Comparison of ENCODE assay signal across 26 cellular contexts in the genomic region with DNA sequence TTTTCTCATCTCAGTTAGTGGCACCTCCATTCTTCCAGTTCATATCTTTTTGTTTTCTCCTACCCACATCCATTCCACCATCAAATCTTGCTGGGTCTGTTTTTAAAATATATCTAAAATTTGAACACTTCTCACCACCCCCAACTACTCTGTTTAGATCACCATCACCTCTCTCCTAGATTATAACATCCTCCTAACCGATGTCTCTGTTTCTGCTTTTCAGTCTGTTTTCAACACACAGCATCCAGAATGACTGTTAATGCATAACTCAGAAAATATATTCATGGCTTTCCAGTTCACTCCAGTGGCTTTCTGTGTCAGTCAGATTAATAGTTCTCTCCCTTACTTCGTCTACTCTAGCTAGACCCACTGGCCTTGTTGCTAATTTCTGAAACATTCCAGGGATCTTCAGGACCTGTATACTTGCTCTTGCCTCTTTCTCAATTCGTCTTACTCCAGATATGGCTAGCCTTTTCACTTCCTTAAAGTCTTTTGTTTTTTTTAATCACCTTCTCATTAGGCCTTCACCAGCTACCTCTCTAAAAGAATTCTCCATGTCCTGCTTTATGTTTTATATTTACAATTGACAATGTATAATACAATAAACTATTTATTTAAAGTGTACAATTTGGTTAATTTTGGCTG.
DNase-seq lines count a peak whose midpoint lies in the region; ATAC-seq and TF ChIP-seq lines count a peak whose summit lies in the region.
"Had no signal": no experiment of that assay in that cellular context is flagged by ENCODE, and none has a peak within 500 bp of the region (broad histone marks: within the 10 kb centered on the region; RNA-seq: fewer than 3 reads in every experiment).

No MANE protein-coding gene starts in this region.

- H2AFZ ChIP-seq in H9 (ENCODE audit: low read length) (no peak overlapping the region), OCI-LY3 (ENCODE audit: low read depth, low read length) (no peak overlapping the region)

- H3K9me3 Mint-ChIP-seq in CD14-positive monocyte (no peaks in the 10 kb centered on the region), H9 (no peaks in the 10 kb centered on the region), mesothelial cell of epicardium (peaks cover 7% of the 10 kb centered on the region)
- H3K9me3 Mint-ChIP-seq in activated CD4-positive, alpha-beta memory T cell treated with anti-CD3 and anti-CD28 coated beads, Interleukin-2, amount 10 ng/mL, durations not matched to agents 7 days and 5 days, result no peaks in the 10 kb centered on the region
- H3K9me3 Mint-ChIP-seq: endodermal cell; stimulated activated naive CD8-positive, alpha-beta T cell treated with anti-CD3 and anti-CD28 coated beads, Interleukin-15, amount 100 ng/mL, for 72 hours had no signal

- H3K23me2 ChIP-seq in H9 (ENCODE audit: insufficient read length, low read depth, low read length, poor library complexity, severe bottlenecking), result no peaks in the 10 kb centered on the region

- H2BK12ac ChIP-seq in H9 (ENCODE audit: insufficient read length, low read depth, low read length), result no peak overlapping the region

- no peak overlapping the region for H3K23ac ChIP-seq in H9 (ENCODE audit: insufficient read length, low read depth, low read length)

- no peak for ATAC-seq in HG02623 (IDR thresholded peaks at IDR 0.05; ENCODE audit: unreplicated experiment)
- ATAC-seq: naive thymus-derived CD4-positive, alpha-beta T cell; stimulated activated naive CD8-positive, alpha-beta T cell treated with anti-CD3 and anti-CD28 coated beads, Interleukin-15, amount 100 ng/mL, for 72 hours had no signal

- H3K4ac ChIP-seq in H9 (ENCODE audit: low read depth, low read length), result no peak overlapping the region

- H3K27ac ChIP-seq in H9 (ENCODE audit: insufficient read length, low read depth, low read length) (no peak overlapping the region), OCI-LY3 (ENCODE audit: low read length) (peak overlapping the region; percentile 26; the same call in 1 of the 2 replicates)
- H3K27ac ChIP-seq: adrenal gland, BLaER1, colonic mucosa, right atrium auricular region, transverse colon, WERI-Rb-1 had no signal

- H3K9me3 ChIP-seq in H9 (ENCODE audit: control insufficient read depth, low read depth, low read length) (no peaks in the 10 kb centered on the region), OCI-LY3 (ENCODE audit: insufficient read depth, low read length) (no peaks in the 10 kb centered on the region)
- H3K9me3 ChIP-seq: adrenal gland, BLaER1, colonic mucosa, right atrium auricular region, transverse colon had no signal

- no peak overlapping the region for H2AK5ac ChIP-seq in H9 (ENCODE audit: insufficient read length, low read length)

- H4K20me1 ChIP-seq in H9 (ENCODE audit: control insufficient read depth, insufficient read depth, insufficient read length) (no peaks in the 10 kb centered on the region), OCI-LY3 (ENCODE audit: insufficient read depth, low read length) (no peaks in the 10 kb centered on the region)
- H4K20me1 ChIP-seq: BLaER1 had no signal

- no peak overlapping the region for H4K8ac ChIP-seq in H9 (replicated peaks; ENCODE audit: insufficient read length, low read depth, low read length)

- intact Hi-C loops in CD14-positive monocyte (cut with micrococcal nuclease), result no loop called here

- peaks cover 35% of the 10 kb centered on the region for H3K4me1 Mint-ChIP-seq in CD14-positive monocyte
- peaks cover 6 to 8% of the 10 kb centered on the region in 2 experiments; a peak in 3 of 4 replicates for H3K4me1 Mint-ChIP-seq in H9
- H3K4me1 Mint-ChIP-seq in mesothelial cell of epicardium, result peaks cover 25% of the 10 kb centered on the region
- no peaks in the 10 kb centered on the region for H3K4me1 Mint-ChIP-seq in activated CD4-positive, alpha-beta memory T cell treated with anti-CD3 and anti-CD28 coated beads, Interleukin-2, amount 10 ng/mL, durations not matched to agents 7 days and 5 days
- H3K4me1 Mint-ChIP-seq: stimulated activated naive CD8-positive, alpha-beta T cell treated with anti-CD3 and anti-CD28 coated beads, Interleukin-15, amount 100 ng/mL, for 72 hours had no signal

- H3K27ac Mint-ChIP-seq in CD14-positive monocyte, result peak overlapping the region in 6 of 7 donors; percentile 12 to 79 (median 36)
- peak overlapping the region in 2 of 3 experiments; percentile 1 to 37; a peak in 4 of 7 replicates for H3K27ac Mint-ChIP-seq in H9
- peak overlapping the region; percentile 23 for H3K27ac Mint-ChIP-seq in mesothelial cell of epicardium
- H3K27ac Mint-ChIP-seq in activated CD4-positive, alpha-beta memory T cell treated with anti-CD3 and anti-CD28 coated beads, Interleukin-2, amount 10 ng/mL, durations not matched to agents 7 days and 5 days, result no peak overlapping the region
- H3K27ac Mint-ChIP-seq: endodermal cell; naive thymus-derived CD4-positive, alpha-beta T cell; stimulated activated naive CD8-positive, alpha-beta T cell treated with anti-CD3 and anti-CD28 coated beads, Interleukin-15, amount 100 ng/mL, for 72 hours had no signal

- H3K27me3 Mint-ChIP-seq in CD14-positive monocyte (ENCODE audit: low read depth in 3 of 3), result no peaks in the 10 kb centered on the region
- no peaks in the 10 kb centered on the region for H3K27me3 Mint-ChIP-seq in H9 (ENCODE audit: low read depth)
- H3K27me3 Mint-ChIP-seq in mesothelial cell of epicardium (ENCODE audit: low read depth), result no peaks in the 10 kb centered on the region
- no peaks in the 10 kb centered on the region for H3K27me3 Mint-ChIP-seq in activated CD4-positive, alpha-beta memory T cell treated with anti-CD3 and anti-CD28 coated beads, Interleukin-2, amount 10 ng/mL, durations not matched to agents 7 days and 5 days
- H3K27me3 Mint-ChIP-seq: naive thymus-derived CD4-positive, alpha-beta T cell; stimulated activated naive CD8-positive, alpha-beta T cell treated with anti-CD3 and anti-CD28 coated beads, Interleukin-15, amount 100 ng/mL, for 72 hours had no signal

- H3K4me2 ChIP-seq in H9 (ENCODE audit: insufficient read depth, insufficient read length, low read length) (no peak overlapping the region), OCI-LY3 (ENCODE audit: low read length) (peak overlapping the region; percentile 62)
- H3K4me2 ChIP-seq: BLaER1 had no signal

- H3K27me3 ChIP-seq in H9 (ENCODE audit: insufficient read depth, low read length) (no peaks in the 10 kb centered on the region), OCI-LY3 (ENCODE audit: low read depth, low read length) (no peaks in the 10 kb centered on the region)
- H3K27me3 ChIP-seq: adrenal gland, BLaER1, colonic mucosa, right atrium auricular region, transverse colon had no signal

- H3K4me3 Mint-ChIP-seq in CD14-positive monocyte, result no peak overlapping the region
- no peak overlapping the region for H3K4me3 Mint-ChIP-seq in H9
- no peak overlapping the region for H3K4me3 Mint-ChIP-seq in mesothelial cell of epicardium
- no peak overlapping the region for H3K4me3 Mint-ChIP-seq in activated CD4-positive, alpha-beta memory T cell treated with anti-CD3 and anti-CD28 coated beads, Interleukin-2, amount 10 ng/mL, durations not matched to agents 7 days and 5 days
- H3K4me3 Mint-ChIP-seq: endodermal cell; naive thymus-derived CD4-positive, alpha-beta T cell; stimulated activated naive CD8-positive, alpha-beta T cell treated with anti-CD3 and anti-CD28 coated beads, Interleukin-15, amount 100 ng/mL, for 72 hours had no signal

- H3K36me3 Mint-ChIP-seq in CD14-positive monocyte (peaks cover 2 to 7% of the 10 kb centered on the region in 2 donors), H9 (ENCODE audit: insufficient read depth in 1 of 3, low read depth in 3 of 3) (no peaks in the 10 kb centered on the region), mesothelial cell of epicardium (no peaks in the 10 kb centered on the region)
- H3K36me3 Mint-ChIP-seq in activated CD4-positive, alpha-beta memory T cell treated with anti-CD3 and anti-CD28 coated beads, Interleukin-2, amount 10 ng/mL, durations not matched to agents 7 days and 5 days (ENCODE audit: low read depth), result no peaks in the 10 kb centered on the region

- no peak overlapping the region for H3K9ac ChIP-seq in H9 (ENCODE audit: extremely low read depth, insufficient read length, low read length)
- no peak overlapping the region for H3K9ac ChIP-seq in OCI-LY3 (ENCODE audit: low read length)
- H3K9ac ChIP-seq: BLaER1 had no signal

- H3K4me3 ChIP-seq in OCI-LY3 (ENCODE audit: low read length), result peak overlapping the region; percentile 29; the same call in 1 of the 2 replicates
- H3K4me3 ChIP-seq: adrenal gland, BLaER1, colonic mucosa, right atrium auricular region, transverse colon had no signal

- DNase-seq in CD14-positive monocyte (ENCODE audit: low spot score), result no peak
- DNase-seq in H9, result no peak
- DNase-seq in mesothelial cell of epicardium (ENCODE audit: low spot score in 2 of 2, unreplicated experiment in 2 of 2), result no peak
- DNase-seq in activated CD4-positive, alpha-beta memory T cell treated with anti-CD3 and anti-CD28 coated beads, Interleukin-2, amount 10 ng/mL, durations not matched to agents 7 days and 5 days, result no peak
- DNase-seq in foreskin melanocyte, result no peak
- no peak for DNase-seq in KG1 (lab: John Stamatoyannopoulos, UW)
- DNase-seq: activated CD4-positive, alpha-beta T cell treated with anti-CD3 and anti-CD28 coated beads, Interleukin-2, amount 50 U/mL, for 1 hour; activated CD8-positive, alpha-beta memory T cell treated with anti-CD3 and anti-CD28 coated beads, Interleukin-2, amount 50 U/mL, for 48 hours; activated effector memory CD4-positive, alpha-beta T cell treated with anti-CD3 and anti-CD28 coated beads, Interleukin-2, amount 50 U/mL, for 16 hours; adrenal gland; colonic mucosa; endodermal cell; KBM-7; mesendoderm; naive thymus-derived CD4-positive, alpha-beta T cell; NCI-H1930; NCI-H226; NCI-H748 treated with DMSO at 0.1 percent for 48 hours; stimulated activated CD4-positive, alpha-beta T cell treated with anti-CD3 and anti-CD28 coated beads, Interleukin-4, amount 100 ng/mL, for 4 hours; stimulated activated naive CD8-positive, alpha-beta T cell treated with anti-CD3 and anti-CD28 coated beads, Interleukin-15, amount 100 ng/mL, for 72 hours; transverse colon; WERI-Rb-1 had no signal

- no peak overlapping the region for H3K18ac ChIP-seq in H9 (ENCODE audit: insufficient read length, low read depth, low read length)

- TF ChIP-seq CTCF in CD14-positive monocyte (IDR thresholded peaks at IDR 0.05) (no peak), H9 (conservative IDR thresholded peaks at IDR 0.05) (no peak), OCI-LY3 (IDR thresholded peaks at IDR 0.05; ENCODE audit: low read depth, low read length) (no peak), mesothelial cell of epicardium (IDR thresholded peaks at IDR 0.05; ENCODE audit: unreplicated experiment) (no peak)

- H3K36me3 ChIP-seq in OCI-LY3 (replicated peaks; ENCODE audit: low read depth, low read length), result no peaks in the 10 kb centered on the region
- H3K36me3 ChIP-seq: adrenal gland, BLaER1, colonic mucosa, right atrium auricular region, transverse colon, WERI-Rb-1 had no signal

- H3K4me1 ChIP-seq in H9 (ENCODE audit: insufficient read depth, low read length), result no peaks in the 10 kb centered on the region
- H3K4me1 ChIP-seq in OCI-LY3 (ENCODE audit: low read length), result peaks cover 16% of the 10 kb centered on the region

- H3K56ac ChIP-seq in H9 (ENCODE audit: insufficient read length, low read depth, low read length), result no peak overlapping the region

- no peak overlapping the region for H2BK120ac ChIP-seq in H9 (ENCODE audit: low read depth, low read length, poor library complexity, severe bottlenecking)

- POLR2A ChIA-PET in activated CD4-positive, alpha-beta memory T cell treated with anti-CD3 and anti-CD28 coated beads, Interleukin-2, amount 10 ng/mL, durations not matched to agents 7 days and 5 days (lab: Charles Lee), result no interaction called here

- CTCF ChIA-PET in activated CD4-positive, alpha-beta memory T cell treated with anti-CD3 and anti-CD28 coated beads, Interleukin-2, amount 10 ng/mL, durations not matched to agents 7 days and 5 days (lab: Charles Lee), result interaction anchor here (0.6 kb wide), 1 partner anchor 90 kb away, joined by 4 read pairs; no protein-coding TSS in a partner anchor

- H3K14ac ChIP-seq in H9 (ENCODE audit: insufficient read depth, low read length), result no peak overlapping the region

- no peak overlapping the region for H3T11ph ChIP-seq in H9 (ENCODE audit: low read length)

- no peaks in the 10 kb centered on the region for H3K79me1 ChIP-seq in H9 (ENCODE audit: insufficient read depth, low read depth, low read length, poor library complexity, severe bottlenecking)

- H2BK5ac ChIP-seq in H9 (ENCODE audit: insufficient read length, low read length), result no peak overlapping the region

- WGBS in H9 (ENCODE audit: extremely low coverage, insufficient read length, low lambda C conversion rate), result no CpG with 5 or more reads among the region's 3 CpGs

- no peak overlapping the region for H2BK15ac ChIP-seq in H9 (ENCODE audit: low read depth, low read length)

- H2BK20ac ChIP-seq in H9 (ENCODE audit: low read depth, low read length, poor library complexity, severe bottlenecking), result no peak overlapping the region

- H3K79me2 ChIP-seq in H9 (ENCODE audit: insufficient read depth, low read length) (no peaks in the 10 kb centered on the region), OCI-LY3 (ENCODE audit: low read length) (no peaks in the 10 kb centered on the region)

- no peak overlapping the region for H4K5ac ChIP-seq in H9 (ENCODE audit: insufficient read length, low read depth, low read length)

- no peak overlapping the region for H4K91ac ChIP-seq in H9 (ENCODE audit: insufficient read length, low read depth, low read length)
